In the genomic region with DNA sequence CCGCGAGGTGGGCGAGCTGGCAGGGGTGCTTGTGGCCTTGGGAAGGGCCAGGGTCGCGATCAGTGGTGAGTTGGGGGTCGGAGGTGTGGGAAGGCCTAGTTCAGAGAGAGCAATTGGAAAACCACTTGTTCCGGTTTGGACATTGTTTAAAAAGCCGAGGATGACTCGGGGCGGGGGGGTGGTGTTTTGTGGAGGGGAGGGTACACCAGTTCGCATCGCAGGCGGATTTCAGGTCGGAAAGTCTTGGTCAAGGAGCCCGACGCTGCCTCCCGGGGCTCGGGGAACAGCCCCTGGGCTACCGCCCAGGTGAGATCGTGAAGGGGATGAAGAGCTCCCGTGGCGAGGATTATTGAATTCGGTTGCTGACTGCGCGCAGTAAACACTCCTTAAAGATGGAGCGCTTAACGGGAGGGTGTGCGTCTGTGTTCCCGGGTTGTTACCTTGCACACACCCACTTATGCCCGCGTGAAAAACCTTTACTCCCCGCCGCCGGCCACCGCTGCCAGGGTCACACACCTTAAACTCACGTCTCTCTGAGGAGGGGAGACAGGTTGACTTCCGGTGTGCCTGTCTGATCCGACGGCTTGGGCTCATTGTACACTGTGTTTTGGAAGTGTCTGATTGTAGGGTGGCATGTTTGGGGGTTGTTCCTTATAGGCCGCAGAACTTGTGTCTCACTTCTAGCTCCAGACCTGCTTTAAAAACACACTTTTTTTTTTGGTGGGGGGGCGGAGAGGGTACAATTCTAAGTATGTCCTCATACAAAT, we compare ENCODE assay signal across 8 cellular contexts.
A peak's percentile ranks its signal among the peaks of the same experiment; 100 is the strongest.
DNase-seq lines count a peak whose midpoint lies in the region; ATAC-seq and TF ChIP-seq lines count a peak whose summit lies in the region.

No MANE protein-coding gene starts in this region.

- H3K4me2 ChIP-seq in SK-N-SH = peak overlapping the region; percentile 98

- H3K79me2 ChIP-seq in SK-N-SH (ENCODE audit: insufficient read depth) = peaks cover 46% of the 10 kb centered on the region

- H3K36me3 ChIP-seq in SK-N-SH (replicated peaks in 1 of 2; ENCODE audit: control insufficient read depth in 1 of 2, insufficient read depth in 2 of 2, low read length in 1 of 2) = peaks cover 0 to 18% of the 10 kb centered on the region in 2 experiments
- H3K36me3 ChIP-seq in stomach = peaks cover 0 to 4% (median 0%) of the 10 kb centered on the region in 4 donors

- no peaks in the 10 kb centered on the region for H3K27me3 Mint-ChIP-seq in central memory CD8-positive, alpha-beta T cell

- H4K20me1 ChIP-seq in SK-N-SH (ENCODE audit: insufficient read depth) = no peaks in the 10 kb centered on the region

- TF ChIP-seq EP300 in SK-N-SH (IDR thresholded peaks at IDR 0.05; ENCODE audit: borderline replicate concordance in 1 of 2, low read depth in 1 of 2, low read length in 1 of 2) (no peak), stomach (IDR thresholded peaks at IDR 0.05) (no peak)

- no peaks in the 10 kb centered on the region for H3K9me2 ChIP-seq in SK-N-SH

- peak overlapping the region; percentile 90 for H3K9ac ChIP-seq in SK-N-SH

- peak overlapping the region; percentile 94 for H3K27ac Mint-ChIP-seq in central memory CD8-positive, alpha-beta T cell (ENCODE audit: low read depth)

- H3K27ac ChIP-seq in SK-N-SH (ENCODE audit: low read depth in 2 of 2, low read length in 1 of 2) = peak overlapping the region; percentile 43 to 75; a peak in 2 of 4 replicates
- peak overlapping the region; percentile 91 to 97 (median 95) for H3K27ac ChIP-seq in stomach

- POLR2A ChIA-PET in SK-N-SH (lab: Yijun Ruan, JAX) = no interaction called here

- DNase-seq in SHP77 (lab: John Stamatoyannopoulos, UW) (peak; percentile 5 to 7), SHP77 treated with DMSO at 0.1 percent for 48 hours (lab: John Stamatoyannopoulos, UW) (no peak), SK-N-SH (peak; percentile 36), lower leg skin (ENCODE audit: low spot score in 2 of 2) (peak in 1 of 2 donors; percentile 86), stomach (peak; percentile 34), cerebellum (ENCODE audit: low spot score) (no peak)
- no peak for DNase-seq in central memory CD8-positive, alpha-beta T cell (ENCODE audit: low spot score in 2 of 2)

- TF ChIP-seq CTCF in SK-N-SH (IDR thresholded peaks at IDR 0.05) (no peak), lower leg skin (IDR thresholded peaks at IDR 0.05) (no peak), stomach (IDR thresholded peaks at IDR 0.05) (no peak)

- ATAC-seq in central memory CD8-positive, alpha-beta T cell (replicated peaks; ENCODE audit: extremely low read depth, poor library complexity, severe bottlenecking) = peak; percentile 42
- no peak for ATAC-seq in HG02852 (IDR thresholded peaks at IDR 0.05; ENCODE audit: unreplicated experiment)

- intact Hi-C loops in lower leg skin (cut with DNase I; ENCODE audit: low total_unique reads) (no loop called here), stomach (cut with DNase I; ENCODE audit: low total_unique reads) (no loop called here)

- H3K4me3 Mint-ChIP-seq in central memory CD8-positive, alpha-beta T cell = peak overlapping the region; percentile 94

- WGBS in SK-N-SH (ENCODE audit: low lambda C conversion rate) = 4% methylated on average over 37 of the region's 41 CpGs
- 1 to 3% methylated on average over 40 to 41 of the region's 41 CpGs for WGBS in lower leg skin, 2 donors
- WGBS in stomach, 5 donors = 1 to 2% (median 1%) methylated on average over 20 to 41 of the region's 41 CpGs

- H3F3A ChIP-seq in SK-N-SH (replicated peaks; ENCODE audit: insufficient read depth) = peaks cover 5% of the 10 kb centered on the region

- peaks cover 0 to 9% of the 10 kb centered on the region in 2 experiments; a peak in 3 of 4 replicates for H3K4me1 ChIP-seq in SK-N-SH (ENCODE audit: control insufficient read depth in 1 of 2, insufficient read depth in 2 of 2, low read depth in 1 of 2, low read length in 1 of 2)
- peaks cover 4 to 46% (median 25%) of the 10 kb centered on the region in 4 donors for H3K4me1 ChIP-seq in stomach

- no peak for TF ChIP-seq RAD21 in SK-N-SH (IDR thresholded peaks at IDR 0.05; ENCODE audit: low read length)

- H3K9me3 Mint-ChIP-seq in central memory CD8-positive, alpha-beta T cell = no peaks in the 10 kb centered on the region

- CTCF ChIA-PET in SK-N-SH (lab: Yijun Ruan, JAX) = interaction anchor here (1.5 kb wide), 1 partner anchor 65 kb away, joined by 5 read pairs; no protein-coding TSS in a partner anchor

- no peaks in the 10 kb centered on the region for H3K9me3 ChIP-seq in SK-N-SH
- peaks cover 0 to 4% (median 0%) of the 10 kb centered on the region in 4 donors for H3K9me3 ChIP-seq in stomach

- TF ChIP-seq POLR2A in lower leg skin (IDR thresholded peaks at IDR 0.05) = no peak
- no peak for TF ChIP-seq POLR2A in stomach (IDR thresholded peaks at IDR 0.05)

- H3K4me1 Mint-ChIP-seq in central memory CD8-positive, alpha-beta T cell = peaks cover 48% of the 10 kb centered on the region

- peaks cover 12% of the 10 kb centered on the region for H3K36me3 Mint-ChIP-seq in central memory CD8-positive, alpha-beta T cell (ENCODE audit: insufficient read depth)

- H3K27me3 ChIP-seq in SK-N-SH (ENCODE audit: insufficient read depth) = no peaks in the 10 kb centered on the region
- no peaks in the 10 kb centered on the region for H3K27me3 ChIP-seq in stomach

- peak overlapping the region; percentile 80 to 85 for H3K4me3 ChIP-seq in SK-N-SH (ENCODE audit: low read depth in 2 of 2, low read length in 1 of 2)
- H3K4me3 ChIP-seq in lower leg skin (ENCODE audit: low read depth, poor library complexity, severe bottlenecking) = peak overlapping the region; percentile 96
- H3K4me3 ChIP-seq in stomach = peak overlapping the region; percentile 76 to 82 (median 79)

- H2AFZ ChIP-seq in SK-N-SH (ENCODE audit: low read depth) = peak overlapping the region; percentile 91

TF ChIP-seq in SK-N-SH, 30 proteins besides CTCF, POLR2A, EP300 and RAD21:
- TF ChIP-seq SIN3A (IDR thresholded peaks at IDR 0.05; ENCODE audit: borderline replicate concordance, low read depth, low read length) (no peak), ELF1 (IDR thresholded peaks at IDR 0.05) (no peak), EZH2phosphoT487 (IDR thresholded peaks at IDR 0.05; ENCODE audit: borderline replicate concordance, low read depth) (no peak), FOSL2 (IDR thresholded peaks at IDR 0.05; ENCODE audit: borderline replicate concordance, low read depth) (no peak), POLR2AphosphoS5 (IDR thresholded peaks at IDR 0.05; ENCODE audit: low read depth, low read length) (no peak), MEF2A (IDR thresholded peaks at IDR 0.05; ENCODE audit: borderline replicate concordance, low read depth) (no peak), CHD2 (IDR thresholded peaks at IDR 0.05; ENCODE audit: low read length, partially characterized antibody) (no peak), RCOR1 (IDR thresholded peaks at IDR 0.05; ENCODE audit: low read length) (no peak), TEAD4 (IDR thresholded peaks at IDR 0.05; ENCODE audit: borderline replicate concordance, insufficient read depth) (no peak), RFX5 (IDR thresholded peaks at IDR 0.05; ENCODE audit: low read length) (no peak)
- TF ChIP-seq, protein P1, sequence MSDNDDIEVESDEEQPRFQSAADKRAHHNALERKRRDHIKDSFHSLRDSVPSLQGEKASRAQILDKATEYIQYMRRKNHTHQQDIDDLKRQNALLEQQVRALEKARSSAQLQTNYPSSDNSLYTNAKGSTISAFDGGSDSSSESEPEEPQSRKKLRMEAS (IDR thresholded peaks at IDR 0.05; ENCODE audit: low read depth) = no peak
- TF ChIP-seq, protein P2, sequence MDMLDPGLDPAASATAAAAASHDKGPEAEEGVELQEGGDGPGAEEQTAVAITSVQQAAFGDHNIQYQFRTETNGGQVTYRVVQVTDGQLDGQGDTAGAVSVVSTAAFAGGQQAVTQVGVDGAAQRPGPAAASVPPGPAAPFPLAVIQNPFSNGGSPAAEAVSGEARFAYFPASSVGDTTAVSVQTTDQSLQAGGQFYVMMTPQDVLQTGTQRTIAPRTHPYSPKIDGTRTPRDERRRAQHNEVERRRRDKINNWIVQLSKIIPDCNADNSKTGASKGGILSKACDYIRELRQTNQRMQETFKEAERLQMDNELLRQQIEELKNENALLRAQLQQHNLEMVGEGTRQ (IDR thresholded peaks at IDR 0.05; ENCODE audit: borderline replicate concordance, low read depth, low read length) = no peak
- TF ChIP-seq, protein P3, sequence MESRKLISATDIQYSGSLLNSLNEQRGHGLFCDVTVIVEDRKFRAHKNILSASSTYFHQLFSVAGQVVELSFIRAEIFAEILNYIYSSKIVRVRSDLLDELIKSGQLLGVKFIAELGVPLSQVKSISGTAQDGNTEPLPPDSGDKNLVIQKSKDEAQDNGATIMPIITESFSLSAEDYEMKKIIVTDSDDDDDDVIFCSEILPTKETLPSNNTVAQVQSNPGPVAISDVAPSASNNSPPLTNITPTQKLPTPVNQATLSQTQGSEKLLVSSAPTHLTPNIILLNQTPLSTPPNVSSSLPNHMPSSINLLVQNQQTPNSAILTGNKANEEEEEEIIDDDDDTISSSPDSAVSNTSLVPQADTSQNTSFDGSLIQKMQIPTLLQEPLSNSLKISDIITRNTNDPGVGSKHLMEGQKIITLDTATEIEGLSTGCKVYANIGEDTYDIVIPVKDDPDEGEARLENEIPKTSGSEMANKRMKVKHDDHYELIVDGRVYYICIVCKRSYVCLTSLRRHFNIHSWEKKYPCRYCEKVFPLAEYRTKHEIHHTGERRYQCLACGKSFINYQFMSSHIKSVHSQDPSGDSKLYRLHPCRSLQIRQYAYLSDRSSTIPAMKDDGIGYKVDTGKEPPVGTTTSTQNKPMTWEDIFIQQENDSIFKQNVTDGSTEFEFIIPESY (IDR thresholded peaks at IDR 0.05; ENCODE audit: borderline replicate concordance, low read depth) = no peak
- TF ChIP-seq, protein P4, sequence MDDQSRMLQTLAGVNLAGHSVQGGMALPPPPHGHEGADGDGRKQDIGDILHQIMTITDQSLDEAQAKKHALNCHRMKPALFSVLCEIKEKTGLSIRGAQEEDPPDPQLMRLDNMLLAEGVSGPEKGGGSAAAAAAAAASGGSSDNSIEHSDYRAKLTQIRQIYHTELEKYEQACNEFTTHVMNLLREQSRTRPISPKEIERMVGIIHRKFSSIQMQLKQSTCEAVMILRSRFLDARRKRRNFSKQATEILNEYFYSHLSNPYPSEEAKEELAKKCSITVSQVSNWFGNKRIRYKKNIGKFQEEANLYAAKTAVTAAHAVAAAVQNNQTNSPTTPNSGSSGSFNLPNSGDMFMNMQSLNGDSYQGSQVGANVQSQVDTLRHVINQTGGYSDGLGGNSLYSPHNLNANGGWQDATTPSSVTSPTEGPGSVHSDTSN (IDR thresholded peaks at IDR 0.05) = no peak
TF ChIP-seq in SK-N-SH: peak in this region for 0.

Comparison
In these comparisons a context has a peak if more than half of its experiments do, and no peak if none do; other contexts are left out.
1. DNase-seq: peak in SHP77 (2 of 2), SK-N-SH (single experiment) and stomach (single experiment); none in SHP77 treated with DMSO at 0.1 percent for 48 hours (single experiment), central memory CD8-positive, alpha-beta T cell (0 of 2) and cerebellum (single experiment).
2. Peak in every context shown above with its lines, with median percentiles within 50 percentile points of each other: H3K4me3 ChIP-seq.